20 cellular contexts compared by ENCODE assay signal in genomic region chr6:14381225-14381887, GRCh38.
A peak's percentile ranks its signal among the peaks of the same experiment; 100 is the strongest.
DNase-seq lines count a peak whose midpoint lies in the region; ATAC-seq and TF ChIP-seq lines count a peak whose summit lies in the region.
"Had no signal": no experiment of that assay in that cellular context is flagged by ENCODE, and none has a peak within 500 bp of the region (broad histone marks: within the 10 kb centered on the region; RNA-seq: fewer than 3 reads in every experiment).

No MANE protein-coding gene starts in this region.

- POLR2A ChIA-PET in WTC11 (lab: Charles Lee) = no interaction called here

- H3K27me3 Mint-ChIP-seq in WTC11 (ENCODE audit: low read depth) = peaks cover 4% of the 10 kb centered on the region
- no peaks in the 10 kb centered on the region for H3K27me3 Mint-ChIP-seq in stimulated activated naive B cell treated with anti-CD40 and anti-IgM and Interleukin-4, amounts not matched to agents 10 μg/mL and 1 μg/mL and 100 μg/mL, for 72 hours

- H3K4me3 ChIP-seq in HUES48 (ENCODE audit: low read depth, low read length) = peak overlapping the region; percentile 53
- no peak overlapping the region for H3K4me3 ChIP-seq in neuronal stem cell (ENCODE audit: low read length in 2 of 2)
- H3K4me3 ChIP-seq: breast epithelium, lung, right lobe of liver, tibial nerve had no signal

- no peak overlapping the region for H2AK5ac ChIP-seq in neuronal stem cell (ENCODE audit: low read depth, low read length)

- H4K91ac ChIP-seq in neuronal stem cell (ENCODE audit: low read depth, low read length, poor library complexity) = no peak overlapping the region

- no peak overlapping the region for H2BK5ac ChIP-seq in neuronal stem cell (ENCODE audit: low read length)

- no peak overlapping the region for H2BK12ac ChIP-seq in neuronal stem cell (ENCODE audit: low read length)

- H3K4me1 ChIP-seq in HUES48 (ENCODE audit: control insufficient read depth, insufficient read depth, low read length) (peaks cover 66% of the 10 kb centered on the region), neuronal stem cell (ENCODE audit: control insufficient read depth in 2 of 2, insufficient read depth in 1 of 2, low read depth in 1 of 2, low read length in 2 of 2) (peaks cover 27 to 28% of the 10 kb centered on the region in 2 donors)
- H3K4me1 ChIP-seq: breast epithelium, right lobe of liver, tibial nerve had no signal

- peak overlapping the region; percentile 47 for H3K4me3 Mint-ChIP-seq in WTC11
- H3K4me3 Mint-ChIP-seq in stimulated activated naive B cell treated with anti-CD40 and anti-IgM and Interleukin-4, amounts not matched to agents 10 μg/mL and 1 μg/mL and 100 μg/mL, for 72 hours = no peak overlapping the region
- H3K4me3 Mint-ChIP-seq: activated naive CD4-positive, alpha-beta T cell treated with anti-CD3 and anti-CD28 coated beads for 36 hours; CD14-positive monocyte; T-helper 1 cell treated with Interleukin-12 subunit alpha and Interleukin-12 subunit beta and Interleukin-4 antibody, amounts not matched to agents 30 μg/mL and 1 μg/mL, for 36 hours had no signal

- H3K27me3 ChIP-seq in HUES48 (ENCODE audit: control insufficient read depth, insufficient read depth, low read length) (no peaks in the 10 kb centered on the region), neuronal stem cell (ENCODE audit: control insufficient read depth in 3 of 3, insufficient read depth in 3 of 3, low read depth in 1 of 3, low read length in 3 of 3) (peaks cover 0 to 55% (median 0%) of the 10 kb centered on the region in 3 experiments)
- H3K27me3 ChIP-seq: breast epithelium, right lobe of liver, tibial nerve had no signal

- H3K79me1 ChIP-seq in neuronal stem cell (ENCODE audit: low read depth, low read length) = no peaks in the 10 kb centered on the region

- no peak overlapping the region for H3K14ac ChIP-seq in neuronal stem cell (ENCODE audit: low read length)

- ATAC-seq in WTC11 (peak; percentile 50), GM18858 (IDR thresholded peaks at IDR 0.05; ENCODE audit: unreplicated experiment) (no peak)
- no peak for ATAC-seq in stimulated activated naive B cell treated with anti-CD40 and anti-IgM and Interleukin-4, amounts not matched to agents 10 μg/mL and 1 μg/mL and 100 μg/mL, for 72 hours (replicated peaks)
- ATAC-seq: right lobe of liver had no signal

- CTCF ChIA-PET in WTC11 (lab: Charles Lee) = interaction anchor here (1.0 to 1.2 kb wide), 2 partner anchors 170 to 541 kb away, joined by 3 to 6 read pairs; no protein-coding TSS in a partner anchor

- H2BK15ac ChIP-seq in neuronal stem cell (ENCODE audit: low read length) = no peak overlapping the region

- H3K18ac ChIP-seq in neuronal stem cell (ENCODE audit: low read length) = no peak overlapping the region

- no peak overlapping the region for H2AFZ ChIP-seq in neuronal stem cell (ENCODE audit: low read length)

- H2BK120ac ChIP-seq in neuronal stem cell (ENCODE audit: low read depth, low read length) = no peak overlapping the region

- DNase-seq in NCI-H2081 treated with DMSO at 0.1 percent for 48 hours (lab: John Stamatoyannopoulos, UW) (peak; percentile 43), WTC11 (ENCODE audit: low spot score) (no peak), neuronal stem cell (ENCODE audit: low spot score) (peak; percentile 65), caudate nucleus (lab: John Stamatoyannopoulos, UW) (no peak)
- DNase-seq in stimulated activated naive B cell treated with anti-CD40 and anti-IgM and Interleukin-4, amounts not matched to agents 10 μg/mL and 1 μg/mL and 100 μg/mL, for 72 hours = no peak
- DNase-seq: activated CD4-positive, CD25-positive, alpha-beta regulatory T cell treated with anti-CD3 and anti-CD28 coated beads, Interleukin-2, amount 50 U/mL, for 72 hours; activated CD8-positive, alpha-beta memory T cell treated with anti-CD3 and anti-CD28 coated beads, Interleukin-2, amount 50 U/mL, for 48 hours; effector CD8-positive, alpha-beta T cell; NCI-H446 treated with DMSO at 0.1 percent for 48 hours; right lobe of liver; RPMI8226; stimulated activated CD4-positive, alpha-beta T cell treated with anti-CD3 and anti-CD28 coated beads, Interleukin-2, amount 100 ng/mL, for 48 hours had no signal

- H3K4me1 Mint-ChIP-seq in WTC11 = peaks cover 79% of the 10 kb centered on the region
- peaks cover 44 to 67% of the 10 kb centered on the region in 2 donors for H3K4me1 Mint-ChIP-seq in stimulated activated naive B cell treated with anti-CD40 and anti-IgM and Interleukin-4, amounts not matched to agents 10 μg/mL and 1 μg/mL and 100 μg/mL, for 72 hours

- no CpG with 5 or more reads among the region's 10 CpGs for WGBS in neuronal stem cell (ENCODE audit: extremely low coverage in 2 of 2, insufficient read length in 2 of 2, insufficient replicate concordance in 1 of 2), 2 donors

- H3K36me3 ChIP-seq in HUES48 (ENCODE audit: control insufficient read depth, insufficient read depth, low read length) = no peaks in the 10 kb centered on the region
- H3K36me3 ChIP-seq in neuronal stem cell (replicated peaks in 1 of 2; ENCODE audit: control insufficient read depth in 2 of 2, insufficient read depth in 2 of 2, low read length in 2 of 2) = no peaks in the 10 kb centered on the region
- H3K36me3 ChIP-seq: breast epithelium, right lobe of liver, tibial nerve had no signal

- no peak overlapping the region for H4K8ac ChIP-seq in neuronal stem cell (ENCODE audit: low read depth, low read length)

- H3K27ac Mint-ChIP-seq in WTC11 = peak overlapping the region; percentile 96
- H3K27ac Mint-ChIP-seq in stimulated activated naive B cell treated with anti-CD40 and anti-IgM and Interleukin-4, amounts not matched to agents 10 μg/mL and 1 μg/mL and 100 μg/mL, for 72 hours = no peak overlapping the region
- H3K27ac Mint-ChIP-seq: CD14-positive monocyte; T-helper 1 cell treated with Interleukin-12 subunit alpha and Interleukin-12 subunit beta and Interleukin-4 antibody, amounts not matched to agents 30 μg/mL and 1 μg/mL, for 36 hours had no signal

- peaks cover 20% of the 10 kb centered on the region for H3K9me3 ChIP-seq in HUES48 (ENCODE audit: control insufficient read depth, insufficient read depth, low read length)
- H3K9me3 ChIP-seq in neuronal stem cell (replicated peaks in 1 of 2; ENCODE audit: control insufficient read depth in 2 of 2, insufficient read depth in 1 of 2, low read depth in 1 of 2, low read length in 2 of 2) = peaks cover 0 to 2% of the 10 kb centered on the region in 2 donors
- H3K9me3 ChIP-seq: breast epithelium, right lobe of liver, tibial nerve had no signal

- H3K9ac ChIP-seq in HUES48 (ENCODE audit: low read depth, low read length) (peak overlapping the region; percentile 56), neuronal stem cell (ENCODE audit: low read depth, low read length, poor library complexity) (no peak overlapping the region)

- peak overlapping the region; percentile 48 for H3K4me2 ChIP-seq in neuronal stem cell (ENCODE audit: insufficient read depth, low read length, poor library complexity, severe bottlenecking)

- H3K4ac ChIP-seq in neuronal stem cell (ENCODE audit: low read length) = no peak overlapping the region

- peaks cover 26% of the 10 kb centered on the region for H3K9me3 Mint-ChIP-seq in WTC11
- peaks cover 0 to 3% of the 10 kb centered on the region in 2 donors for H3K9me3 Mint-ChIP-seq in stimulated activated naive B cell treated with anti-CD40 and anti-IgM and Interleukin-4, amounts not matched to agents 10 μg/mL and 1 μg/mL and 100 μg/mL, for 72 hours
- H3K9me3 Mint-ChIP-seq: activated naive CD4-positive, alpha-beta T cell treated with anti-CD3 and anti-CD28 coated beads for 36 hours had no signal

- peaks cover 27% of the 10 kb centered on the region for H3K36me3 Mint-ChIP-seq in WTC11
- peaks cover 18 to 47% of the 10 kb centered on the region in 2 donors for H3K36me3 Mint-ChIP-seq in stimulated activated naive B cell treated with anti-CD40 and anti-IgM and Interleukin-4, amounts not matched to agents 10 μg/mL and 1 μg/mL and 100 μg/mL, for 72 hours
- H3K36me3 Mint-ChIP-seq: CD14-positive monocyte had no signal

- H3K27ac ChIP-seq in HUES48 (ENCODE audit: low read depth, low read length) (peak overlapping the region; percentile 98), neuronal stem cell (replicated peaks; ENCODE audit: low read length) (peak overlapping the region; percentile 91), caudate nucleus (ENCODE audit: low read depth, low read length) (no peak overlapping the region)
- H3K27ac ChIP-seq: breast epithelium, right lobe of liver, tibial nerve had no signal

- no peak overlapping the region for H3K23ac ChIP-seq in neuronal stem cell (ENCODE audit: low read depth, low read length, poor library complexity)

- no peak for TF ChIP-seq CTCF in WTC11 (IDR thresholded peaks at IDR 0.05)

TF ChIP-seq in WTC11, 78 proteins besides CTCF, POLR2A, EP300 and RAD21:
- TF ChIP-seq ETV6 (CRISPR knock-in tag; IDR thresholded peaks at IDR 0.05) = peak; percentile 78
- 0 out of 2 replicates have a peak, but pooled peaks have one; percentile 50 for TF ChIP-seq FOXJ3 (CRISPR knock-in tag; IDR thresholded peaks at IDR 0.05; ENCODE audit: borderline replicate concordance)
- TF ChIP-seq, protein P1, sequence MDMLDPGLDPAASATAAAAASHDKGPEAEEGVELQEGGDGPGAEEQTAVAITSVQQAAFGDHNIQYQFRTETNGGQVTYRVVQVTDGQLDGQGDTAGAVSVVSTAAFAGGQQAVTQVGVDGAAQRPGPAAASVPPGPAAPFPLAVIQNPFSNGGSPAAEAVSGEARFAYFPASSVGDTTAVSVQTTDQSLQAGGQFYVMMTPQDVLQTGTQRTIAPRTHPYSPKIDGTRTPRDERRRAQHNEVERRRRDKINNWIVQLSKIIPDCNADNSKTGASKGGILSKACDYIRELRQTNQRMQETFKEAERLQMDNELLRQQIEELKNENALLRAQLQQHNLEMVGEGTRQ (CRISPR knock-in tag; IDR thresholded peaks at IDR 0.05) = no peak
- TF ChIP-seq FOXK1 (CRISPR knock-in tag; IDR thresholded peaks at IDR 0.05) = peak; percentile 30; the same call in 1 of the 2 replicates
- peak; percentile 61; the same call in 1 of the 2 replicates for TF ChIP-seq TEAD1 (CRISPR knock-in tag; IDR thresholded peaks at IDR 0.05)
- TF ChIP-seq SP1 (CRISPR knock-in tag; conservative IDR thresholded peaks at IDR 0.05) = 0 out of 2 replicates have a peak, but pooled peaks have one; percentile 14

Comparison
In these comparisons a context has a peak if more than half of its experiments do, and no peak if none do; other contexts are left out.
1. DNase-seq: peak in NCI-H2081 treated with DMSO at 0.1 percent for 48 hours (single experiment) and neuronal stem cell (single experiment); none in WTC11 (single experiment), caudate nucleus (0 of 61) and stimulated activated naive B cell treated with anti-CD40 and anti-IgM and Interleukin-4, amounts not matched to agents 10 μg/mL and 1 μg/mL and 100 μg/mL, for 72 hours (single experiment).